ENCODE assay signal across 22 cellular contexts in genomic region chr1:80825067-80825466, GRCh38.
"Had no signal": no experiment of that assay in that cellular context is flagged by ENCODE, and none has a peak within 500 bp of the region (broad histone marks: within the 10 kb centered on the region; RNA-seq: fewer than 3 reads in every experiment).

No MANE protein-coding gene starts in this region.

- ATAC-seq: activated CD4-positive, alpha-beta T cell treated with anti-CD3 and anti-CD28 coated beads for 36 hours; activated T-helper 17 cell treated with anti-CD3 and anti-CD28 coated beads, Interleukin-2, amount 50 U/mL, for 72 hours; T-cell had no signal

- H3K27ac ChIP-seq: PC-9, WERI-Rb-1 had no signal

- H3K4me2 ChIP-seq: PC-9 had no signal

- H3K9me3 ChIP-seq: MG63 had no signal

- H3K4me3 ChIP-seq: MG63, PC-9 had no signal

- H3K27me3 ChIP-seq: MG63 had no signal

- DNase-seq: activated CD4-positive, alpha-beta memory T cell treated with anti-CD3 and anti-CD28 coated beads, Interleukin-2, amount 10 ng/mL, durations not matched to agents 7 days and 5 days; activated CD4-positive, alpha-beta T cell treated with anti-CD3 and anti-CD28 coated beads for 36 hours; activated CD4-positive, alpha-beta T cell treated with anti-CD3 and anti-CD28 coated beads, Interleukin-2, amount 50 U/mL, for 1 hour; activated gamma-delta T cell; activated naive CD4-positive, alpha-beta T cell treated with anti-CD3 and anti-CD28 coated beads for 36 hours; activated T-cell treated with anti-CD3 and anti-CD28 coated beads for 4 hours; activated T-cell treated with anti-CD3 and anti-CD28 coated beads, Interleukin-2, amount 50 U/mL, for 48 hours; amygdala; MG63; NCI-H1105; NCI-H1436; NCI-H1694 treated with DMSO at 0.1 percent for 48 hours; NCI-H2081; NCI-H510A treated with DMSO at 0.1 percent for 48 hours; NCI-H69; PC-9; SHP77 treated with DMSO at 0.1 percent for 48 hours; T-cell; T-helper 2 cell; T1000; WERI-Rb-1 had no signal

- H2AFZ ChIP-seq: PC-9 had no signal

- H3K36me3 ChIP-seq: MG63, WERI-Rb-1 had no signal
